25 cellular contexts compared by ENCODE assay signal in genomic region chr16:55488306-55488705, GRCh38. TPM values are rescaled to one million over a fixed set of nuclear protein-coding genes. Genes with fewer than 3 reads are reported as not detected.
DNase-seq lines count a peak whose midpoint lies in the region; ATAC-seq, FAIRE-seq and TF ChIP-seq lines count a peak whose summit lies in the region.
"Had no signal": no experiment of that assay in that cellular context is flagged by ENCODE, and none has a peak within 500 bp of the region (broad histone marks: within the 10 kb centered on the region; RNA-seq: fewer than 3 reads in every experiment).

No MANE protein-coding gene starts in this region.

- H3K4me3 ChIP-seq in IMR-90 (ENCODE audit: insufficient read depth, low read depth, low read length): no peak overlapping the region
- no peak overlapping the region for H3K4me3 ChIP-seq in astrocyte (ENCODE audit: insufficient read depth, low read depth, low read length)
- peak overlapping the region in 1 of 3 donors; percentile 2 for H3K4me3 ChIP-seq in thyroid gland (replicated peaks in 1 of 3)
- H3K4me3 ChIP-seq: body of pancreas, lung, pancreas had no signal

- no peaks in the 10 kb centered on the region for H3K27me3 Mint-ChIP-seq in astrocyte (ENCODE audit: low read depth, unreplicated experiment)
- H3K27me3 Mint-ChIP-seq: activated naive CD4-positive, alpha-beta T cell treated with anti-CD3 and anti-CD28 coated beads, Interleukin-2, amount 50 U/mL, for 24 hours had no signal

- H3K9me3 Mint-ChIP-seq in astrocyte (ENCODE audit: unreplicated experiment): peaks cover 3% of the 10 kb centered on the region
- H3K9me3 Mint-ChIP-seq: activated naive CD4-positive, alpha-beta T cell treated with anti-CD3 and anti-CD28 coated beads, Interleukin-2, amount 50 U/mL, for 24 hours; activated T-helper 1 cell treated with anti-CD3 and anti-CD28 coated beads, Interleukin-12 subunit alpha, Interleukin-12 subunit beta, Interleukin-2, Interleukin-4 antibody, amounts not matched to agents 30 ng/mL and 10 ng/mL and 1 ng/mL, durations not matched to agents 14 hours and 24 hours and 36 hours; immature natural killer cell; type B pancreatic cell had no signal

- no peak for TF ChIP-seq RAD21 in IMR-90 (IDR thresholded peaks at IDR 0.05; ENCODE audit: low read length)

- H3K27ac Mint-ChIP-seq in astrocyte (ENCODE audit: unreplicated experiment): no peak overlapping the region
- H3K27ac Mint-ChIP-seq: activated naive CD4-positive, alpha-beta T cell treated with anti-CD3 and anti-CD28 coated beads, Interleukin-2, amount 50 U/mL, for 24 hours; activated T-helper 1 cell treated with anti-CD3 and anti-CD28 coated beads, Interleukin-12 subunit alpha, Interleukin-12 subunit beta, Interleukin-2, Interleukin-4 antibody, amounts not matched to agents 30 ng/mL and 10 ng/mL and 1 ng/mL, durations not matched to agents 14 hours and 24 hours and 36 hours; immature natural killer cell; naive B cell; type B pancreatic cell had no signal

- in situ Hi-C loops in IMR-90 (cut with MboI; ENCODE audit: low sequenced_read_pairs): loop anchor here (25.0 kb wide), 1 partner anchor 874 kb away; no protein-coding TSS in a partner anchor

- POLR2A ChIA-PET in IMR-90 (lab: Charles Lee; ENCODE audit: unreplicated experiment): no interaction called here

- WGBS in IMR-90 (ENCODE audit: extremely low coverage in 2 of 2, insufficient read length in 1 of 2), 2 experiments: 70% methylated on average over 2 of the region's 12 CpGs; no CpG with 5 or more reads in 1 of the 2 experiments
- 57 to 70% methylated on average over 9 to 10 of the region's 12 CpGs for WGBS in thyroid gland, 2 donors

- H3K79me2 ChIP-seq in astrocyte (ENCODE audit: insufficient read depth, low read length): peaks cover 18% of the 10 kb centered on the region

- no peak overlapping the region for H3K23ac ChIP-seq in IMR-90 (ENCODE audit: low read depth, low read length)

- intact Hi-C loops in IMR-90 (cut with micrococcal nuclease): no loop called here
- intact Hi-C loops in thyroid gland (cut with DNase I): no loop called here

- no peak overlapping the region for H3K18ac ChIP-seq in IMR-90 (ENCODE audit: low read depth, low read length)

- H4K8ac ChIP-seq in IMR-90 (ENCODE audit: low read depth in 2 of 2, low read length in 2 of 2): no peak overlapping the region

- H3K9me1 ChIP-seq in IMR-90 (ENCODE audit: insufficient read depth, low read length): peaks cover 33% of the 10 kb centered on the region

- H3K36me3 ChIP-seq in IMR-90 (ENCODE audit: control insufficient read depth, insufficient read depth, low read length) (peaks cover 89% of the 10 kb centered on the region), astrocyte (ENCODE audit: insufficient read depth, low read length) (peaks cover 72% of the 10 kb centered on the region), thyroid gland (peaks cover 0 to 8% of the 10 kb centered on the region in 2 donors)
- H3K36me3 ChIP-seq: pancreas had no signal

- peaks cover 6% of the 10 kb centered on the region; the same call in 1 of the 2 replicates for H4K20me1 ChIP-seq in IMR-90 (ENCODE audit: insufficient read depth, low read length)
- peaks cover 16% of the 10 kb centered on the region for H4K20me1 ChIP-seq in astrocyte (ENCODE audit: insufficient read depth, low read length)

- H3K56ac ChIP-seq in IMR-90 (ENCODE audit: extremely low read depth, insufficient read depth, low read length): no peak overlapping the region

- no peak overlapping the region for H2AK9ac ChIP-seq in IMR-90 (replicated peaks; ENCODE audit: low read depth, low read length, poor library complexity)

- TF ChIP-seq POLR2A in IMR-90 (IDR thresholded peaks at IDR 0.05; ENCODE audit: low read depth, low read length) (no peak), thyroid gland (IDR thresholded peaks at IDR 0.05) (no peak)

- H2BK20ac ChIP-seq in IMR-90 (ENCODE audit: low read depth, low read length): no peak overlapping the region

- 0 out of 3 replicates have a peak overlapping the region, but pooled peaks have one; percentile 43 for H2BK15ac ChIP-seq in IMR-90 (ENCODE audit: low read depth, low read length)

- H3K9ac ChIP-seq in IMR-90 (ENCODE audit: low read depth, low read length): no peak overlapping the region
- peak overlapping the region; percentile 20 for H3K9ac ChIP-seq in astrocyte (ENCODE audit: low read length)

- H3K4me2 ChIP-seq in IMR-90 (ENCODE audit: low read depth, low read length) (no peak overlapping the region), astrocyte (ENCODE audit: low read length) (no peak overlapping the region)

- no peak overlapping the region for H3K14ac ChIP-seq in IMR-90 (replicated peaks; ENCODE audit: low read depth, low read length)

- peak overlapping the region; percentile 38; the same call in 1 of the 2 replicates for H4K5ac ChIP-seq in IMR-90 (ENCODE audit: low read depth, low read length)

- no peak for FAIRE-seq in astrocyte (lab: Jason Lieb, UNC)
- FAIRE-seq: endometrium, HepG2, pancreas had no signal

- DNase-seq in IMR-90 (no peak), astrocyte (ENCODE audit: low read depth) (no peak), kidney tubule cell (ENCODE audit: low spot score) (peak; percentile 71), thyroid gland (peak; percentile 95 to 96), NCI-H524 treated with DMSO at 0.1 percent for 48 hours (lab: John Stamatoyannopoulos, UW) (no peak)
- no peak for DNase-seq in activated CD8-positive, alpha-beta memory T cell treated with anti-CD3 and anti-CD28 coated beads for 24 hours
- DNase-seq: activated CD4-positive, CD25-positive, alpha-beta regulatory T cell treated with anti-CD3 and anti-CD28 coated beads, Interleukin-2, amount 50 U/mL, for 72 hours; BE2C; body of pancreas; COR-L47; immature natural killer cell; naive B cell; NCI-H1417; NCI-H526; pancreas; stimulated activated CD4-positive, alpha-beta T cell treated with anti-CD3 and anti-CD28 coated beads, Interleukin-2, amount 100 ng/mL, for 24 hours; stimulated activated naive CD8-positive, alpha-beta T cell treated with anti-CD3 and anti-CD28 coated beads, Interleukin-15, amount 100 ng/mL, for 72 hours had no signal

- no peak overlapping the region for H3K4me3 Mint-ChIP-seq in astrocyte (ENCODE audit: unreplicated experiment)
- H3K4me3 Mint-ChIP-seq: activated naive CD4-positive, alpha-beta T cell treated with anti-CD3 and anti-CD28 coated beads, Interleukin-2, amount 50 U/mL, for 24 hours; activated T-helper 1 cell treated with anti-CD3 and anti-CD28 coated beads, Interleukin-12 subunit alpha, Interleukin-12 subunit beta, Interleukin-2, Interleukin-4 antibody, amounts not matched to agents 30 ng/mL and 10 ng/mL and 1 ng/mL, durations not matched to agents 14 hours and 24 hours and 36 hours; immature natural killer cell; naive B cell; stimulated activated naive CD8-positive, alpha-beta T cell treated with anti-CD3 and anti-CD28 coated beads, Interleukin-15, amount 100 ng/mL, for 72 hours; type B pancreatic cell had no signal

- H4K91ac ChIP-seq in IMR-90 (ENCODE audit: insufficient read depth, low read depth, low read length): 0 out of 2 replicates have a peak overlapping the region, but pooled peaks have one; percentile 7

- peaks cover 81% of the 10 kb centered on the region for H3K36me3 Mint-ChIP-seq in astrocyte (ENCODE audit: low read depth, unreplicated experiment)
- H3K36me3 Mint-ChIP-seq: activated naive CD4-positive, alpha-beta T cell treated with anti-CD3 and anti-CD28 coated beads, Interleukin-2, amount 50 U/mL, for 24 hours; immature natural killer cell; naive B cell had no signal

- H3K4ac ChIP-seq in IMR-90 (ENCODE audit: low read depth, low read length): 0 out of 2 replicates have a peak overlapping the region, but pooled peaks have one; percentile 29

- CTCF ChIA-PET in IMR-90 (lab: Yijun Ruan, JAX): interaction anchor here (1.2 kb wide), 1 partner anchor 23 kb away, joined by 3 read pairs; no protein-coding TSS in a partner anchor

- ATAC-seq in IMR-90 (ENCODE audit: low read depth): no peak
- ATAC-seq in GM19397 (IDR thresholded peaks at IDR 0.05; ENCODE audit: unreplicated experiment): no peak
- ATAC-seq: body of pancreas; HepG2; stimulated activated naive CD8-positive, alpha-beta T cell treated with anti-CD3 and anti-CD28 coated beads, Interleukin-15, amount 100 ng/mL, for 72 hours had no signal

- H2AK5ac ChIP-seq in IMR-90 (ENCODE audit: low read depth, low read length): peak overlapping the region; percentile 22; the same call in 1 of the 2 replicates

- no peaks in the 10 kb centered on the region for H3K9me3 ChIP-seq in IMR-90 (ENCODE audit: control insufficient read depth, insufficient read depth, low read length)
- no peaks in the 10 kb centered on the region for H3K9me3 ChIP-seq in astrocyte (ENCODE audit: insufficient read depth, low read depth, low read length)
- H3K9me3 ChIP-seq in thyroid gland: no peaks in the 10 kb centered on the region
- H3K9me3 ChIP-seq: BE2C, body of pancreas, pancreas had no signal

- BruUV-seq in IMR-90 (replicated peaks; lab: Mats Ljungman, UMichigan): no TSS peak

- H2BK120ac ChIP-seq in IMR-90 (ENCODE audit: low read depth, low read length): no peak overlapping the region

- no peak overlapping the region for H3K27ac ChIP-seq in IMR-90 (ENCODE audit: insufficient read depth, low read length)
- peak overlapping the region; percentile 61 for H3K27ac ChIP-seq in astrocyte (ENCODE audit: low read depth, low read length)
- peak overlapping the region in 1 of 3 donors; percentile 40 for H3K27ac ChIP-seq in thyroid gland
- H3K27ac ChIP-seq: body of pancreas, pancreas had no signal

- H3K27me3 ChIP-seq in IMR-90 (ENCODE audit: control insufficient read depth, insufficient read depth, low read length): no peaks in the 10 kb centered on the region
- H3K27me3 ChIP-seq in astrocyte (ENCODE audit: insufficient read depth, low read length): no peaks in the 10 kb centered on the region
- no peaks in the 10 kb centered on the region for H3K27me3 ChIP-seq in thyroid gland
- H3K27me3 ChIP-seq: BE2C, body of pancreas, pancreas had no signal

- H3K4me1 ChIP-seq in IMR-90 (ENCODE audit: control insufficient read depth, insufficient read depth, low read length): peaks cover 11% of the 10 kb centered on the region
- H3K4me1 ChIP-seq in astrocyte (ENCODE audit: insufficient read depth, low read length): peaks cover 13% of the 10 kb centered on the region
- H3K4me1 ChIP-seq in thyroid gland: peaks cover 3 to 14% of the 10 kb centered on the region in 2 donors
- H3K4me1 ChIP-seq: body of pancreas, pancreas had no signal

- H3K79me1 ChIP-seq in IMR-90 (ENCODE audit: low read depth in 1 of 2, low read length in 2 of 2): peaks cover 4 to 28% of the 10 kb centered on the region in 2 experiments; a peak in 3 of 4 replicates

- dilution Hi-C loops in IMR-90 (cut with HindIII; ENCODE audit: low sequenced_read_pairs, unreplicated experiment): no loop called here

- TF ChIP-seq CTCF in IMR-90 (conservative IDR thresholded peaks at IDR 0.05; ENCODE audit: low read depth, low read length) (no peak), astrocyte (IDR thresholded peaks at IDR 0.05; ENCODE audit: insufficient read depth, low read depth, low read length) (no peak), thyroid gland (IDR thresholded peaks at IDR 0.05) (no peak)

- no peak overlapping the region for H2BK5ac ChIP-seq in IMR-90 (ENCODE audit: low read depth, low read length, poor library complexity, severe bottlenecking)

- H3K4me1 Mint-ChIP-seq in astrocyte (ENCODE audit: low read depth, unreplicated experiment): peaks cover 33% of the 10 kb centered on the region
- H3K4me1 Mint-ChIP-seq: activated naive CD4-positive, alpha-beta T cell treated with anti-CD3 and anti-CD28 coated beads, Interleukin-2, amount 50 U/mL, for 24 hours; immature natural killer cell; naive B cell; stimulated activated naive CD8-positive, alpha-beta T cell treated with anti-CD3 and anti-CD28 coated beads, Interleukin-15, amount 100 ng/mL, for 72 hours had no signal

- no peak overlapping the region for H2AFZ ChIP-seq in IMR-90 (replicated peaks; ENCODE audit: low read length, poor library complexity)
- no peak overlapping the region for H2AFZ ChIP-seq in astrocyte (ENCODE audit: low read depth, low read length)

RNA-seq across cellular contexts. Expression of gene MMP2, which starts 9.3 kb away (rescaled TPM):
- total RNA-seq in IMR-90 (2012; rRNA removed) (164 and 240 TPM in 2 replicates), astrocyte (1,220 and 1,246 TPM in 2 replicates), thyroid gland (100 to 1,000 TPM in 3 of 4 donors, 10 to 100 TPM in 1; 94.9 to 286 (median 216) TPM)
- polyA plus RNA-seq in IMR-90 (2012; rRNA removed): 567 and 574 TPM in 2 replicates
- polyA plus RNA-seq in IMR-90 (2012; cell fraction: cytosol; rRNA removed): 665 and 744 TPM in 2 replicates
- 209 and 252 TPM in 2 replicates for polyA plus RNA-seq in IMR-90 (2012; cell fraction: nucleus; rRNA removed; ENCODE audit: low replicate concordance)
- total RNA-seq: activated CD8-positive, alpha-beta memory T cell treated with anti-CD3 and anti-CD28 coated beads for 36 hours; activated T-helper 1 cell treated with anti-CD3 and anti-CD28 coated beads, Interleukin-12 subunit alpha, Interleukin-12 subunit beta, Interleukin-2, Interleukin-4 antibody, amounts not matched to agents 30 ng/mL and 10 ng/mL and 1 ng/mL, durations not matched to agents 14 hours and 24 hours and 36 hours had no signal
- polyA plus RNA-seq: immature natural killer cell had no signal

RNA-seq across cellular contexts. Expression of gene LPCAT2, which starts 20.6 kb away (rescaled TPM):
- 8.6 and 15.6 TPM in 2 replicates for total RNA-seq in IMR-90 (2012; rRNA removed)
- 6.0 and 8.7 TPM in 2 replicates for polyA plus RNA-seq in IMR-90 (2012; rRNA removed)
- 3.1 and 7.7 TPM in 2 replicates for polyA plus RNA-seq in IMR-90 (2012; cell fraction: cytosol; rRNA removed)
- polyA plus RNA-seq in IMR-90 (2012; cell fraction: nucleus; rRNA removed; ENCODE audit: low replicate concordance): 16.6 and 16.7 TPM in 2 replicates
- total RNA-seq in astrocyte: 67.1 and 74.4 TPM in 2 replicates
- total RNA-seq in thyroid gland: 100 to 1,000 TPM; 115 to 274 (median 214) TPM

Comparison
In these comparisons a context has a peak if more than half of its experiments do, and no peak if none do; other contexts are left out.
1. DNase-seq: peak in kidney tubule cell (single experiment) and thyroid gland (2 of 2); none in IMR-90 (single experiment), astrocyte (single experiment), NCI-H524 treated with DMSO at 0.1 percent for 48 hours (single experiment) and activated CD8-positive, alpha-beta memory T cell treated with anti-CD3 and anti-CD28 coated beads for 24 hours (single experiment).